Comparison of ENCODE assay signal across 28 cellular contexts in genomic region chr15:95440712-95441111, GRCh38.
A peak's percentile ranks its signal among the peaks of the same experiment; 100 is the strongest.
DNase-seq lines count a peak whose midpoint lies in the region; ATAC-seq and TF ChIP-seq lines count a peak whose summit lies in the region.
"Had no signal": no experiment of that assay in that cellular context is flagged by ENCODE, and none has a peak within 500 bp of the region (broad histone marks: within the 10 kb centered on the region; RNA-seq: fewer than 3 reads in every experiment).

No MANE protein-coding gene starts in this region.

- H3K9me3 ChIP-seq in right atrium auricular region (no peaks in the 10 kb centered on the region), psoas muscle (no peaks in the 10 kb centered on the region), upper lobe of left lung (no peaks in the 10 kb centered on the region)
- H3K9me3 ChIP-seq: ascending aorta, vagina had no signal

- intact Hi-C loops in Right ventricle myocardium superior (cut with DNase I), result no loop called here
- intact Hi-C loops in psoas muscle (cut with DNase I), result no loop called here

- H3K36me3 ChIP-seq in right atrium auricular region, result no peaks in the 10 kb centered on the region
- H3K36me3 ChIP-seq in psoas muscle (ENCODE audit: insufficient read depth in 1 of 2, low read depth in 1 of 2), result no peaks in the 10 kb centered on the region
- no peaks in the 10 kb centered on the region for H3K36me3 ChIP-seq in upper lobe of left lung
- H3K36me3 ChIP-seq: ascending aorta, neural progenitor cell, vagina, WERI-Rb-1 had no signal

- no peak for TF ChIP-seq EP300 in upper lobe of left lung (IDR thresholded peaks at IDR 0.05)

- no peaks in the 10 kb centered on the region for H3K27me3 ChIP-seq in right atrium auricular region
- H3K27me3 ChIP-seq in psoas muscle (ENCODE audit: insufficient read depth in 3 of 3, low read length in 2 of 3), result no peaks in the 10 kb centered on the region
- H3K27me3 ChIP-seq in upper lobe of left lung, result no peaks in the 10 kb centered on the region
- H3K27me3 ChIP-seq: ascending aorta, neural progenitor cell, vagina had no signal

- no peak overlapping the region for H3K4me3 ChIP-seq in right atrium auricular region
- H3K4me3 ChIP-seq in psoas muscle, result no peak overlapping the region
- no peak overlapping the region for H3K4me3 ChIP-seq in upper lobe of left lung
- H3K4me3 ChIP-seq: ascending aorta, neural progenitor cell, vagina had no signal

- ATAC-seq in Right ventricle myocardium superior (ENCODE audit: poor library complexity) (peak; percentile 20), psoas muscle (no peak), upper lobe of left lung (ENCODE audit: low FRiP score in 2 of 2) (no peak), HG02678 (IDR thresholded peaks at IDR 0.05; ENCODE audit: unreplicated experiment) (no peak)

- peak overlapping the region in 1 of 2 donors; percentile 71 for H3K27ac ChIP-seq in right atrium auricular region
- H3K27ac ChIP-seq in psoas muscle, result peak overlapping the region; percentile 10
- H3K27ac ChIP-seq in upper lobe of left lung, result peak overlapping the region in 3 of 4 donors; percentile 1 to 66 (median 42)
- H3K27ac ChIP-seq: 22Rv1, ascending aorta, neural progenitor cell, vagina, WERI-Rb-1 had no signal

- H3K4me1 ChIP-seq in right atrium auricular region (peaks cover 0 to 11% of the 10 kb centered on the region in 2 donors), psoas muscle (no peaks in the 10 kb centered on the region), upper lobe of left lung (no peaks in the 10 kb centered on the region)
- H3K4me1 ChIP-seq: ascending aorta had no signal

- TF ChIP-seq POLR2A in upper lobe of left lung (IDR thresholded peaks at IDR 0.05), result no peak

- DNase-seq in Right ventricle myocardium superior (no peak), right atrium auricular region (ENCODE audit: low spot score) (no peak), foreskin melanocyte (peak; percentile 92), psoas muscle (no peak), upper lobe of left lung (no peak), NCI-H526 (lab: John Stamatoyannopoulos, UW) (no peak)
- DNase-seq in stimulated activated naive CD4-positive, alpha-beta T cell (lab: John Stamatoyannopoulos, UW), result no peak
- DNase-seq: activated CD4-positive, alpha-beta T cell treated with anti-CD3 and anti-CD28 coated beads for 48 hours; activated CD8-positive, alpha-beta memory T cell treated with anti-CD3 and anti-CD28 coated beads for 24 hours; activated effector memory CD4-positive, alpha-beta T cell treated with Interleukin-2 at 50 U/mL for 16 hours; activated naive CD8-positive, alpha-beta T cell treated with anti-CD3 and anti-CD28 coated beads for 36 hours; caudate nucleus; CD4-positive, CD25-positive, alpha-beta regulatory T cell; glutamatergic neuron; HFFc6; mesenchymal stem cell; NCI-H1092; NCI-H187 treated with DMSO at 0.1 percent for 48 hours; NCI-H2171 treated with DMSO at 0.1 percent for 48 hours; NCI-H524; posterior cingulate gyrus; stimulated activated CD4-positive, alpha-beta T cell treated with anti-CD3 and anti-CD28 coated beads, Interleukin-1b, Interleukin-23, amount 100 ng/mL, for 48 hours had no signal

- 47 to 52% (median 48%) methylated on average over 6 of the region's 6 CpGs for WGBS in psoas muscle, 3 donors
- WGBS in upper lobe of left lung, 2 donors, result 47 to 60% methylated on average over 6 of the region's 6 CpGs

- TF ChIP-seq CTCF in right atrium auricular region (IDR thresholded peaks at IDR 0.05) (no peak), psoas muscle (IDR thresholded peaks at IDR 0.05) (no peak), upper lobe of left lung (IDR thresholded peaks at IDR 0.05) (no peak)
